15 cellular contexts compared by ENCODE assay signal in genomic region chr1:29412591-29412990, GRCh38.
DNase-seq lines count a peak whose midpoint lies in the region; ATAC-seq lines count a peak whose summit lies in the region.
"Had no signal": no experiment of that assay in that cellular context is flagged by ENCODE, and none has a peak within 500 bp of the region (broad histone marks: within the 10 kb centered on the region; RNA-seq: fewer than 3 reads in every experiment).

No MANE protein-coding gene starts in this region.

- DNase-seq in cardiac septum (ENCODE audit: low spot score) (peak; percentile 39), Right ventricle myocardium superior (no peak), NCI-H345 treated with DMSO at 0.1 percent for 48 hours (lab: John Stamatoyannopoulos, UW; ENCODE audit: unreplicated experiment) (peak; percentile 46), islet precursor cell (peak; percentile 29), NOMO-1 (lab: John Stamatoyannopoulos, UW; ENCODE audit: unreplicated experiment in 2 of 2) (no peak)
- DNase-seq: BE2C, GOT3, Karpas-422, NCI-H2171 treated with DMSO at 0.1 percent for 48 hours, NCI-H446 treated with DMSO at 0.1 percent for 48 hours, NCI-H526 treated with DMSO at 0.1 percent for 48 hours, SW 1271, T-helper 17 cell had no signal

- intact Hi-C loops in cardiac septum (cut with DNase I) (no loop called here), Right ventricle myocardium superior (cut with DNase I) (no loop called here)

- ATAC-seq in Right ventricle myocardium superior (ENCODE audit: poor library complexity) = no peak
- ATAC-seq in HG02840 (IDR thresholded peaks at IDR 0.05; ENCODE audit: low FRiP score, unreplicated experiment) = no peak
- no peak for ATAC-seq in HG02852 (IDR thresholded peaks at IDR 0.05; ENCODE audit: unreplicated experiment)
- ATAC-seq: T-helper 17 cell had no signal

Comparison
In these comparisons a context has a peak if more than half of its experiments do, and no peak if none do; other contexts are left out.
1. DNase-seq: peak in cardiac septum (single experiment), NCI-H345 treated with DMSO at 0.1 percent for 48 hours (single experiment) and islet precursor cell (single experiment); none in Right ventricle myocardium superior (single experiment) and NOMO-1 (0 of 2).